In genomic region chr11:75350743-75351540, GRCh38 we compare ENCODE assay signal across 8 cellular contexts. TPM values are rescaled to one million over a fixed set of nuclear protein-coding genes. Genes with fewer than 3 reads are reported as not detected.
DNase-seq lines count a peak whose midpoint lies in the region; ATAC-seq, FAIRE-seq and TF ChIP-seq lines count a peak whose summit lies in the region.

No MANE protein-coding gene starts in this region.

- FAIRE-seq in frontal cortex (lab: Jason Lieb, UNC) = no peak

- H3K36me3 ChIP-seq in iPS-15b (ENCODE audit: control insufficient read depth, insufficient read depth, low read length) = no peaks in the 10 kb centered on the region

- H3K9ac ChIP-seq in iPS-15b (ENCODE audit: low read depth, low read length) = peak overlapping the region; percentile 47

- TF ChIP-seq CTCF in astrocyte of the spinal cord (IDR thresholded peaks at IDR 0.05; ENCODE audit: low read depth, low read length) = no peak

- peaks cover 5% of the 10 kb centered on the region for H3K27me3 ChIP-seq in iPS-15b (ENCODE audit: control insufficient read depth, insufficient read depth, low read length)

- peaks cover 18% of the 10 kb centered on the region for H3K4me1 ChIP-seq in iPS-15b (ENCODE audit: control insufficient read depth, insufficient read depth, low read length)

- peak; percentile 8 for ATAC-seq in SK-N-SH treated with all-trans-retinoic acid at 6 μM for 48 hours

- H3K4me3 ChIP-seq in astrocyte of the spinal cord (ENCODE audit: low read depth, low read length) (peak overlapping the region; percentile 42), iPS-15b (ENCODE audit: low read depth, low read length) (peak overlapping the region; percentile 59), skin epidermis (peak overlapping the region; percentile 46 to 76 (median 64))

- H3K9me3 ChIP-seq in iPS-15b (ENCODE audit: control insufficient read depth, insufficient read depth, low read length) = no peaks in the 10 kb centered on the region

- peak overlapping the region; percentile 74 to 96 (median 91) for H3K27ac ChIP-seq in skin epidermis

- DNase-seq in NCI-H2227 (lab: John Stamatoyannopoulos, UW; ENCODE audit: unreplicated experiment) = peak; percentile 47
- no peak for DNase-seq in NCI-H2227 treated with DMSO at 0.1 percent for 48 hours (lab: John Stamatoyannopoulos, UW)
- DNase-seq in astrocyte of the spinal cord (ENCODE audit: low read depth, low spot score) = no peak
- no peak for DNase-seq in frontal cortex (ENCODE audit: low spot score in 2 of 2)
- DNase-seq in NCI-H2107 (lab: John Stamatoyannopoulos, UW) = no peak

- in situ Hi-C loops in astrocyte of the spinal cord (cut with HindIII; ENCODE audit: low sequenced_read_pairs) = no loop called here

TF ChIP-seq in SK-N-SH treated with all-trans-retinoic acid at 6 μM for 48 hours, 23 proteins besides CTCF, POLR2A, EP300 and RAD21:
- TF ChIP-seq GLIS3 (CRISPR knock-in tag; IDR thresholded peaks at IDR 0.05) = no peak
- TF ChIP-seq OSR1 (CRISPR knock-in tag; IDR thresholded peaks at IDR 0.05) = no peak
- no peak for TF ChIP-seq RARB (CRISPR knock-in tag; IDR thresholded peaks at IDR 0.05)
- TF ChIP-seq PATZ1 (CRISPR knock-in tag; IDR thresholded peaks at IDR 0.05; ENCODE audit: borderline replicate concordance) = no peak
- TF ChIP-seq ISL1 (CRISPR knock-in tag; IDR thresholded peaks at IDR 0.05) = no peak
- TF ChIP-seq ZC3H10 (CRISPR knock-in tag; IDR thresholded peaks at IDR 0.05) = no peak
- no peak for TF ChIP-seq ZFP3 (CRISPR knock-in tag; IDR thresholded peaks at IDR 0.05)
- no peak for TF ChIP-seq CREB5 (CRISPR knock-in tag; IDR thresholded peaks at IDR 0.05; ENCODE audit: low read depth)
- no peak for TF ChIP-seq CSDC2 (CRISPR knock-in tag; IDR thresholded peaks at IDR 0.05)
- TF ChIP-seq ZNF565 (CRISPR knock-in tag; conservative IDR thresholded peaks at IDR 0.05; ENCODE audit: low read depth) = no peak
- no peak for TF ChIP-seq ESRRG (CRISPR knock-in tag; IDR thresholded peaks at IDR 0.05)

RNA-seq across cellular contexts. Expression of gene ARRB1, which starts 0.5 kb away (rescaled TPM):
- total RNA-seq in frontal cortex = 60.3 TPM

RNA-seq across cellular contexts. Expression of gene RPS3, which starts 48.4 kb away (rescaled TPM):
- 1,354 TPM for total RNA-seq in frontal cortex
